ENCODE assay signal across 20 cellular contexts in the genomic region with DNA sequence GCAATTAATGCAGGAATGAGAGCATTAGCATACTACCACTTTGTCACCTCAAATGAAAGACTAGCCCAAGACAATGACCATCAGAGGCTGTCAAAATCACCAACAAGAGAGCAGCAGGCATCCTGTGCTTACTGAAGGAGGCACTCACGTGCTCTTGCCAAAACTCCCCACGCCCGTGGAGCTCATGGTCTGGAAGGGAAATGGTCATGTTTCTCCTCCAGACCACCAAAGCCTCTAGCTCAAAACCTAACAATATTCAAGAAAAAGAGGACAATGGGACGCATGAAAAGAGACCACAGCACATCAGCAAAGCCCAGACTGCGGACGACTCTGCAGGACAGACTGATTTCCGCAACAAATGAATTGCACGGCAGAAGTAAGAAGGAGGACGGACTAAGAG. TPM values are rescaled to one million over a fixed set of nuclear protein-coding genes. Genes with fewer than 3 reads are reported as not detected.
A peak's percentile ranks its signal among the peaks of the same experiment; 100 is the strongest.
DNase-seq lines count a peak whose midpoint lies in the region; TF ChIP-seq lines count a peak whose summit lies in the region.
"Had no signal": no experiment of that assay in that cellular context is flagged by ENCODE, and none has a peak within 500 bp of the region (broad histone marks: within the 10 kb centered on the region; RNA-seq: fewer than 3 reads in every experiment).

No MANE protein-coding gene starts in this region.

- H3K36me3 ChIP-seq in SU-DHL-6 (ENCODE audit: low read length) = no peaks in the 10 kb centered on the region
- H3K36me3 ChIP-seq in thymus (ENCODE audit: control insufficient read depth, insufficient read depth) = peaks cover 57% of the 10 kb centered on the region

- H4K20me1 ChIP-seq in SU-DHL-6 (ENCODE audit: low read depth, low read length) = no peaks in the 10 kb centered on the region

- H3F3A ChIP-seq in SU-DHL-6 (ENCODE audit: insufficient read depth) = peaks cover 34% of the 10 kb centered on the region

- H2AFZ ChIP-seq in SU-DHL-6 (ENCODE audit: low read depth, low read length, severe bottlenecking) = no peak overlapping the region

- H3K27me3 Mint-ChIP-seq in activated naive CD4-positive, alpha-beta T cell treated with anti-CD3 and anti-CD28 coated beads for 36 hours (ENCODE audit: low read depth) = no peaks in the 10 kb centered on the region
- H3K27me3 Mint-ChIP-seq in dendritic cell treated with granulocyte-macrophage colony-stimulating factor and Interleukin-4, amounts not matched to agents 40 ng/mL and 50 ng/mL, for 4 days = no peaks in the 10 kb centered on the region

- H3K4me3 Mint-ChIP-seq in activated naive CD4-positive, alpha-beta T cell treated with anti-CD3 and anti-CD28 coated beads for 36 hours = no peak overlapping the region
- no peak overlapping the region for H3K4me3 Mint-ChIP-seq in dendritic cell treated with granulocyte-macrophage colony-stimulating factor and Interleukin-4, amounts not matched to agents 40 ng/mL and 50 ng/mL, for 4 days

- H3K4me1 Mint-ChIP-seq in activated naive CD4-positive, alpha-beta T cell treated with anti-CD3 and anti-CD28 coated beads for 36 hours (ENCODE audit: low read depth) = peaks cover 87% of the 10 kb centered on the region
- peaks cover 88% of the 10 kb centered on the region for H3K4me1 Mint-ChIP-seq in dendritic cell treated with granulocyte-macrophage colony-stimulating factor and Interleukin-4, amounts not matched to agents 40 ng/mL and 50 ng/mL, for 4 days (ENCODE audit: low read depth)

- H3K9me2 ChIP-seq in SU-DHL-6 (replicated peaks; ENCODE audit: insufficient read depth, low read length) = no peaks in the 10 kb centered on the region
- H3K9me2 ChIP-seq: SK-N-SH had no signal

- H3K79me2 ChIP-seq in SU-DHL-6 (ENCODE audit: insufficient read depth, low read length) = peaks cover 26% of the 10 kb centered on the region

- H3K9ac ChIP-seq in SU-DHL-6 (ENCODE audit: low read length) = no peak overlapping the region
- H3K9ac ChIP-seq: SK-N-SH had no signal

- TF ChIP-seq CTCF in SU-DHL-6 (IDR thresholded peaks at IDR 0.05; ENCODE audit: insufficient read depth, low read length, poor library complexity, severe bottlenecking) = no peak

- peaks cover 70% of the 10 kb centered on the region for H3K36me3 Mint-ChIP-seq in activated naive CD4-positive, alpha-beta T cell treated with anti-CD3 and anti-CD28 coated beads for 36 hours (ENCODE audit: low read depth)
- peaks cover 99% of the 10 kb centered on the region for H3K36me3 Mint-ChIP-seq in dendritic cell treated with granulocyte-macrophage colony-stimulating factor and Interleukin-4, amounts not matched to agents 40 ng/mL and 50 ng/mL, for 4 days (ENCODE audit: low read depth)

- no peak for DNase-seq in activated naive CD4-positive, alpha-beta T cell treated with anti-CD3 and anti-CD28 coated beads for 36 hours
- DNase-seq in activated naive CD4-positive, alpha-beta T cell treated with Interleukin-2 at 50 U/mL for 16 hours = no peak
- DNase-seq in GM19240 (ENCODE audit: insufficient read length, low spot score) = no peak
- no peak for DNase-seq in DMS114 treated with DMSO at 0.1 percent for 48 hours (lab: John Stamatoyannopoulos, UW; ENCODE audit: unreplicated experiment)
- DNase-seq in NCI-H1436 treated with DMSO at 0.1 percent for 48 hours (lab: John Stamatoyannopoulos, UW) = no peak
- DNase-seq: activated CD4-positive, CD25-positive, alpha-beta regulatory T cell treated with anti-CD3 and anti-CD28 coated beads, Interleukin-2, amount 50 U/mL, for 72 hours; DMS79 treated with DMSO at 0.1 percent for 48 hours; islet precursor cell; NCI-H1092 treated with DMSO at 0.1 percent for 48 hours; NCI-H2227 treated with DMSO at 0.1 percent for 48 hours; SK-N-SH; stimulated activated CD4-positive, alpha-beta T cell treated with anti-CD3 and anti-CD28 coated beads, Interleukin-12 subunit alpha, Interleukin-12 subunit beta, amount 100 ng/mL, for 4 hours had no signal

- CTCF ChIA-PET in activated naive CD4-positive, alpha-beta T cell treated with anti-CD3 and anti-CD28 coated beads for 36 hours (lab: Charles Lee) = no interaction called here

- no peak overlapping the region for H3K4me3 ChIP-seq in SU-DHL-6 (ENCODE audit: insufficient read depth, low read length, poor library complexity, severe bottlenecking)
- no peak overlapping the region for H3K4me3 ChIP-seq in thymus (ENCODE audit: low read length)
- H3K4me3 ChIP-seq: gastroesophageal sphincter, pancreas, thoracic aorta had no signal

- H3K4me1 ChIP-seq in thymus (ENCODE audit: control insufficient read depth, insufficient read depth, low read length) = peaks cover 76% of the 10 kb centered on the region
- H3K4me1 ChIP-seq: pancreas had no signal

- no peak overlapping the region for H3K4me2 ChIP-seq in SU-DHL-6 (ENCODE audit: low read depth, low read length, poor library complexity, severe bottlenecking)
- H3K4me2 ChIP-seq: SK-N-SH had no signal

- H3K27ac ChIP-seq in SU-DHL-6 (ENCODE audit: low read depth, low read length) (peak overlapping the region; percentile 92), thymus (ENCODE audit: low read depth) (peak overlapping the region; percentile 89)
- H3K27ac ChIP-seq: gastroesophageal sphincter, pancreas, thoracic aorta had no signal

- H3K27me3 ChIP-seq in SU-DHL-6 (ENCODE audit: low read length) (no peaks in the 10 kb centered on the region), thymus (ENCODE audit: control insufficient read depth, insufficient read depth) (no peaks in the 10 kb centered on the region)
- H3K27me3 ChIP-seq: gastroesophageal sphincter, pancreas had no signal

- H3K9me3 ChIP-seq in SU-DHL-6 (ENCODE audit: insufficient read depth, low read length) = no peaks in the 10 kb centered on the region
- H3K9me3 ChIP-seq in thymus (ENCODE audit: control insufficient read depth) = no peaks in the 10 kb centered on the region
- H3K9me3 ChIP-seq: gastroesophageal sphincter, pancreas, SK-N-SH, thoracic aorta had no signal

- H3K9me3 Mint-ChIP-seq in activated naive CD4-positive, alpha-beta T cell treated with anti-CD3 and anti-CD28 coated beads for 36 hours = no peaks in the 10 kb centered on the region
- H3K9me3 Mint-ChIP-seq in dendritic cell treated with granulocyte-macrophage colony-stimulating factor and Interleukin-4, amounts not matched to agents 40 ng/mL and 50 ng/mL, for 4 days = no peaks in the 10 kb centered on the region

- intact Hi-C loops in activated naive CD4-positive, alpha-beta T cell treated with anti-CD3 and anti-CD28 coated beads for 36 hours (cut with micrococcal nuclease) = loop anchor here (5.0 to 10.0 kb wide), 2 partner anchors 38 to 860 kb away; no protein-coding TSS in a partner anchor
- intact Hi-C loops in dendritic cell treated with granulocyte-macrophage colony-stimulating factor and Interleukin-4, amounts not matched to agents 40 ng/mL and 50 ng/mL, for 4 days (cut with micrococcal nuclease) = no loop called here

- peak overlapping the region; percentile 95 for H3K27ac Mint-ChIP-seq in activated naive CD4-positive, alpha-beta T cell treated with anti-CD3 and anti-CD28 coated beads for 36 hours
- peak overlapping the region; percentile 37 for H3K27ac Mint-ChIP-seq in dendritic cell treated with granulocyte-macrophage colony-stimulating factor and Interleukin-4, amounts not matched to agents 40 ng/mL and 50 ng/mL, for 4 days

- WGBS in thymus = 92% methylated on average over 9 of the region's 9 CpGs

RNA-seq across cellular contexts. Expression of a gene that starts 12.8 kb away (rescaled TPM):
- total RNA-seq in activated naive CD4-positive, alpha-beta T cell treated with anti-CD3 and anti-CD28 coated beads for 36 hours = 100 to 1,000 TPM; 107 to 118 TPM
- 162 TPM for polyA plus RNA-seq in thymus

RNA-seq across cellular contexts. Expression of a gene that starts 45.3 kb away (rescaled TPM):
- total RNA-seq in activated naive CD4-positive, alpha-beta T cell treated with anti-CD3 and anti-CD28 coated beads for 36 hours = not detected
- 1.1 TPM for polyA plus RNA-seq in thymus
- total RNA-seq: gastroesophageal sphincter, mesenteric fat pad, thoracic aorta had no signal
- polyA plus RNA-seq: SK-N-SH had no signal

RNA-seq across cellular contexts. Expression of a gene that starts 52.0 kb away (rescaled TPM):
- not detected for total RNA-seq in activated naive CD4-positive, alpha-beta T cell treated with anti-CD3 and anti-CD28 coated beads for 36 hours
- polyA plus RNA-seq in thymus = 3.4 TPM
- total RNA-seq: cardiac septum, thoracic aorta had no signal
- polyA plus RNA-seq: SK-N-SH had no signal
